In genomic region chr1:71462247-71462646, GRCh38 we compare ENCODE assay signal across 19 cellular contexts.
"Had no signal": no experiment of that assay in that cellular context is flagged by ENCODE, and none has a peak within 500 bp of the region (broad histone marks: within the 10 kb centered on the region; RNA-seq: fewer than 3 reads in every experiment).

No MANE protein-coding gene starts in this region.

- H3K9me3 ChIP-seq: heart left ventricle, thoracic aorta, upper lobe of left lung had no signal

- H3K27me3 Mint-ChIP-seq: activated CD4-positive, alpha-beta memory T cell treated with anti-CD3 and anti-CD28 coated beads, Interleukin-2, amount 10 ng/mL, durations not matched to agents 7 days and 5 days; activated naive CD4-positive, alpha-beta T cell treated with anti-CD3 and anti-CD28 coated beads, Interleukin-2, amount 10 ng/mL, durations not matched to agents 7 days and 5 days; activated naive CD8-positive, alpha-beta T cell treated with anti-CD3 and anti-CD28 coated beads, Interleukin-2, amount 50 U/mL, for 24 hours; natural killer cell treated with Interleukin-12 subunit alpha and Interleukin-12 subunit beta and Interleukin-15 and Interleukin-18, amount 100 ng/mL, for 72 hours; T-helper 17 cell had no signal

- H3K79me2 ChIP-seq: parathyroid adenoma had no signal

- H3K27me3 ChIP-seq: heart left ventricle, upper lobe of left lung had no signal

- H3K4me3 ChIP-seq: coronary artery, heart left ventricle, thoracic aorta, upper lobe of left lung had no signal

- H3K9ac ChIP-seq: parathyroid adenoma had no signal

- H3K4me1 Mint-ChIP-seq: activated CD4-positive, alpha-beta memory T cell treated with anti-CD3 and anti-CD28 coated beads, Interleukin-2, amount 10 ng/mL, durations not matched to agents 7 days and 5 days; activated naive CD4-positive, alpha-beta T cell treated with anti-CD3 and anti-CD28 coated beads, Interleukin-2, amount 10 ng/mL, durations not matched to agents 7 days and 5 days; activated naive CD8-positive, alpha-beta T cell treated with anti-CD3 and anti-CD28 coated beads, Interleukin-2, amount 50 U/mL, for 24 hours; T-helper 17 cell had no signal

- H3K27ac Mint-ChIP-seq: activated CD4-positive, alpha-beta memory T cell treated with anti-CD3 and anti-CD28 coated beads, Interleukin-2, amount 10 ng/mL, durations not matched to agents 7 days and 5 days; activated naive CD4-positive, alpha-beta T cell treated with anti-CD3 and anti-CD28 coated beads, Interleukin-2, amount 10 ng/mL, durations not matched to agents 7 days and 5 days; activated naive CD8-positive, alpha-beta T cell treated with anti-CD3 and anti-CD28 coated beads, Interleukin-2, amount 50 U/mL, for 24 hours; activated T-cell treated with anti-CD3 and anti-CD28 coated beads, Interleukin-2, amount 50 U/mL, for 72 hours; natural killer cell treated with Interleukin-12 subunit alpha and Interleukin-12 subunit beta and Interleukin-15 and Interleukin-18, amount 100 ng/mL, for 72 hours; T-helper 17 cell had no signal

- DNase-seq: activated CD4-positive, alpha-beta memory T cell treated with anti-CD3 and anti-CD28 coated beads, Interleukin-2, amount 10 ng/mL, durations not matched to agents 7 days and 5 days; activated CD4-positive, alpha-beta T cell treated with anti-CD3 and anti-CD28 coated beads for 48 hours; activated CD4-positive, CD25-positive, alpha-beta regulatory T cell; activated effector memory CD4-positive, alpha-beta T cell treated with Interleukin-2 at 50 U/mL for 16 hours; activated naive CD4-positive, alpha-beta T cell treated with anti-CD3 and anti-CD28 coated beads, Interleukin-2, amount 10 ng/mL, durations not matched to agents 7 days and 5 days; activated naive CD8-positive, alpha-beta T cell treated with anti-CD3 and anti-CD28 coated beads, Interleukin-2, amount 50 U/mL, for 24 hours; activated T-cell treated with anti-CD3 and anti-CD28 coated beads, Interleukin-2, amount 50 U/mL, for 72 hours; cerebellar nuclear complex; heart left ventricle; right cardiac atrium; stimulated activated CD4-positive, alpha-beta T cell treated with anti-CD3 and anti-CD28 coated beads, Interleukin-4, amount 100 ng/mL, for 24 hours; stimulated activated naive CD4-positive, alpha-beta T cell treated with Interleukin-2 at 50 U/mL for 16 hours; T-helper 17 cell; upper lobe of left lung had no signal

- H3K36me3 Mint-ChIP-seq: activated naive CD4-positive, alpha-beta T cell treated with anti-CD3 and anti-CD28 coated beads, Interleukin-2, amount 10 ng/mL, durations not matched to agents 7 days and 5 days had no signal

- H3K27ac ChIP-seq: coronary artery, epithelial cell of prostate, heart left ventricle, parathyroid adenoma, thoracic aorta, upper lobe of left lung had no signal

- H3K9me3 Mint-ChIP-seq: activated naive CD4-positive, alpha-beta T cell treated with anti-CD3 and anti-CD28 coated beads, Interleukin-2, amount 10 ng/mL, durations not matched to agents 7 days and 5 days had no signal

- H3K36me3 ChIP-seq: heart left ventricle, thoracic aorta, upper lobe of left lung had no signal

- H2AFZ ChIP-seq: parathyroid adenoma had no signal

- H3K4me3 Mint-ChIP-seq: activated CD4-positive, alpha-beta memory T cell treated with anti-CD3 and anti-CD28 coated beads, Interleukin-2, amount 10 ng/mL, durations not matched to agents 7 days and 5 days; activated naive CD4-positive, alpha-beta T cell treated with anti-CD3 and anti-CD28 coated beads, Interleukin-2, amount 10 ng/mL, durations not matched to agents 7 days and 5 days; activated naive CD8-positive, alpha-beta T cell treated with anti-CD3 and anti-CD28 coated beads, Interleukin-2, amount 50 U/mL, for 24 hours; activated T-cell treated with anti-CD3 and anti-CD28 coated beads, Interleukin-2, amount 50 U/mL, for 72 hours; natural killer cell treated with Interleukin-12 subunit alpha and Interleukin-12 subunit beta and Interleukin-15 and Interleukin-18, amount 100 ng/mL, for 72 hours; T-helper 17 cell had no signal
